In the genomic region with DNA sequence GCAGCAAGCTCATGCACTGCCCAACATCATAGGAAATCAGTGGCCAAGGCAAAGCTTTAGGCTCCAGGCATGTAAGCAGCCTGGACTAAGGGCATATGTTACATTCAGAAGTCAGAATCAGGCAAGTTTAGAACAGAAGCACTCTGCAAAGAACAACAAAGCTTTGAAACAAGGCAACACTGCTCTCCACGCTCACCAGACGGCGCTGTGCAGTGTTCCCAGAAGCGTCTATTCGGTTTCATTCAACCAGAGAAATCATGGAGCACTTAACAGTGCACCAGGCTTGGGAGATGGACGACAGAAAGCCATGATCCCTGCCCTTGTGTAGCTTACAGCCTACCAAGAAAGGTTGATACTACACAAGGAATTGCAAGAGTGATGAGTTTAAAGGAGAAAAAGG, we compare ENCODE assay signal across 8 cellular contexts.
DNase-seq lines count a peak whose midpoint lies in the region; ATAC-seq, FAIRE-seq and TF ChIP-seq lines count a peak whose summit lies in the region.

No MANE protein-coding gene starts in this region.

- CTCF ChIA-PET in HepG2 (lab: Yijun Ruan, JAX; ENCODE audit: low intra/inter-chr PET ratio, low total read pairs), result interaction anchor here (0.7 to 1.1 kb wide), 2 partner anchors 60 to 282 kb away, joined by 5 to 6 read pairs; no protein-coding TSS in a partner anchor

- H2AFZ ChIP-seq in Loucy (ENCODE audit: low read length) (no peak overlapping the region), HepG2 (ENCODE audit: low read length) (no peak overlapping the region)

- no peaks in the 10 kb centered on the region for H3F3A ChIP-seq in Loucy (ENCODE audit: low read depth)

- POLR2A ChIA-PET in HepG2 (lab: Yijun Ruan, JAX), result no interaction called here

- H3K27me3 ChIP-seq in Loucy (ENCODE audit: insufficient read depth, low read length, poor library complexity, severe bottlenecking) (no peaks in the 10 kb centered on the region), HepG2 (ENCODE audit: control insufficient read depth in 1 of 2, insufficient read depth in 2 of 2, low read length in 2 of 2) (peaks cover 0 to 2% of the 10 kb centered on the region in 2 experiments; a peak in 1 of 5 replicates)

- 0% methylated on average over 6 of the region's 6 CpGs for WGBS in HepG2 (ENCODE audit: low lambda C conversion rate)

- TF ChIP-seq POLR2A in HepG2 (IDR thresholded peaks at IDR 0.05; ENCODE audit: insufficient read depth in 1 of 2, low read depth in 2 of 2, low read length in 2 of 2), result no peak

- H3K9me2 ChIP-seq in Loucy (replicated peaks; ENCODE audit: low read depth, low read length), result no peaks in the 10 kb centered on the region

- peak; percentile 85 for ATAC-seq in HepG2
- no peak for ATAC-seq in HG03460 (IDR thresholded peaks at IDR 0.05; ENCODE audit: unreplicated experiment)

- H3K36me3 ChIP-seq in Loucy (ENCODE audit: insufficient read depth, low read length) (no peaks in the 10 kb centered on the region), HepG2 (replicated peaks in 1 of 2; ENCODE audit: control insufficient read depth in 1 of 2, insufficient read depth in 2 of 2, low read length in 2 of 2) (no peaks in the 10 kb centered on the region)

- H3K4me3 ChIP-seq in Loucy (ENCODE audit: low read length, poor library complexity, severe bottlenecking) (no peak overlapping the region), HepG2 (replicated peaks in 1 of 3; ENCODE audit: insufficient read depth in 1 of 3, low read depth in 2 of 3, low read length in 3 of 3) (no peak overlapping the region)

- H4K20me1 ChIP-seq in Loucy (ENCODE audit: insufficient read depth, low read length, poor library complexity, severe bottlenecking) (no peaks in the 10 kb centered on the region), HepG2 (ENCODE audit: insufficient read depth, low read length) (no peaks in the 10 kb centered on the region)

- no peak for TF ChIP-seq RAD21 in HepG2 (CRISPR knock-in tag; IDR thresholded peaks at IDR 0.05)

- H3K9me3 ChIP-seq in Loucy (ENCODE audit: insufficient read depth, low read depth, low read length), result no peaks in the 10 kb centered on the region
- H3K9me3 ChIP-seq in HepG2 (ENCODE audit: low read length), result no peaks in the 10 kb centered on the region

- H3K9ac ChIP-seq in Loucy (ENCODE audit: low read depth, low read length, poor library complexity, severe bottlenecking), result no peak overlapping the region
- no peak overlapping the region for H3K9ac ChIP-seq in HepG2 (ENCODE audit: insufficient read depth, low read depth, low read length)

- DNase-seq in SIG-M5 treated with dmso at 0.1 percent for 504 hours (lab: John Stamatoyannopoulos, UW; ENCODE audit: unreplicated experiment) (peak; percentile 3), SIG-M5 (lab: John Stamatoyannopoulos, UW) (no peak), astrocyte of the hippocampus (ENCODE audit: low read depth, low spot score) (peak; percentile 77), HepG2 (ENCODE audit: low spot score) (peak; percentile 34), NCI-H1694 treated with DMSO at 0.1 percent for 48 hours (lab: John Stamatoyannopoulos, UW) (no peak), T-helper 9 cell (no peak)

- intact Hi-C loops in HepG2 (cut with micrococcal nuclease; ENCODE audit: unreplicated experiment), result loop anchor here (5.0 kb wide), 1 partner anchor 280 kb away; no protein-coding TSS in a partner anchor

- BruUV-seq in HepG2 (replicated peaks; lab: Mats Ljungman, UMichigan), result no TSS peak

- no peak overlapping the region for H3K27ac ChIP-seq in HepG2 (ENCODE audit: extremely low read length, insufficient read depth, low read length)

- in situ Hi-C loops in HepG2 (cut with HindIII; ENCODE audit: extremely low pct_ligation_motif_present, low pct_unique_long_range_greater_than_20kb), result loop anchor here (10.0 kb wide), 1 partner anchor 278 kb away; no protein-coding TSS in a partner anchor

- H3K79me2 ChIP-seq in Loucy (ENCODE audit: insufficient read depth, low read length) (no peaks in the 10 kb centered on the region), HepG2 (ENCODE audit: insufficient read depth, low read length) (no peaks in the 10 kb centered on the region)

- peak; percentile 60 for TF ChIP-seq CTCF in Loucy (conservative IDR thresholded peaks at IDR 0.05; ENCODE audit: low read length)
- peak; percentile 72 for TF ChIP-seq CTCF in HepG2 (CRISPR knock-in tag; IDR thresholded peaks at IDR 0.05)

- TF ChIP-seq EP300 in HepG2 (IDR thresholded peaks at IDR 0.05; ENCODE audit: low read depth in 2 of 2, low read length in 2 of 2), result no peak
- no peak for TF ChIP-seq EP300 in HepG2 (CRISPR knock-in tag; IDR thresholded peaks at IDR 0.05; ENCODE audit: borderline replicate concordance)

- peak; percentile 75 for FAIRE-seq in HepG2 (lab: Jason Lieb, UNC)

- no peaks in the 10 kb centered on the region for H3K4me1 ChIP-seq in Loucy (ENCODE audit: insufficient read depth, low read length, poor library complexity, severe bottlenecking)
- H3K4me1 ChIP-seq in HepG2 (ENCODE audit: insufficient read depth, low read length), result no peaks in the 10 kb centered on the region

- H3K4me2 ChIP-seq in Loucy (ENCODE audit: low read depth, low read length, poor library complexity, severe bottlenecking) (no peak overlapping the region), HepG2 (ENCODE audit: low read depth, low read length) (no peak overlapping the region)

TF ChIP-seq in HepG2, 621 proteins besides CTCF, POLR2A, EP300 and RAD21:
- TF ChIP-seq SMC3 (IDR thresholded peaks at IDR 0.05; ENCODE audit: low read length), result peak; percentile 68; the same call in 1 of the 2 replicates
- peak; percentile 44 for TF ChIP-seq STAG1 (CRISPR knock-in tag; IDR thresholded peaks at IDR 0.05)
- 0 out of 2 replicates have a peak, but pooled peaks have one; percentile 19 for TF ChIP-seq ZNF12 (CRISPR knock-in tag; IDR thresholded peaks at IDR 0.05)
- peak; percentile 35 for TF ChIP-seq XRCC5 (optimal IDR thresholded peaks at IDR 0.05; ENCODE audit: low read length)
- TF ChIP-seq TRIM24 (CRISPR knock-in tag; IDR thresholded peaks at IDR 0.05), result no peak
- TF ChIP-seq, protein P1, sequence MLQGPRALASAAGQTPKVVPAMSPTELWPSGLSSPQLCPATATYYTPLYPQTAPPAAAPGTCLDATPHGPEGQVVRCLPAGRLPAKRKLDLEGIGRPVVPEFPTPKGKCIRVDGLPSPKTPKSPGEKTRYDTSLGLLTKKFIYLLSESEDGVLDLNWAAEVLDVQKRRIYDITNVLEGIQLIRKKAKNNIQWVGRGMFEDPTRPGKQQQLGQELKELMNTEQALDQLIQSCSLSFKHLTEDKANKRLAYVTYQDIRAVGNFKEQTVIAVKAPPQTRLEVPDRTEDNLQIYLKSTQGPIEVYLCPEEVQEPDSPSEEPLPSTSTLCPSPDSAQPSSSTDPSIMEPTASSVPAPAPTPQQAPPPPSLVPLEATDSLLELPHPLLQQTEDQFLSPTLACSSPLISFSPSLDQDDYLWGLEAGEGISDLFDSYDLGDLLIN (CRISPR knock-in tag; IDR thresholded peaks at IDR 0.05; ENCODE audit: borderline replicate concordance), result no peak
TF ChIP-seq in HepG2: peak in this region for 4.

Comparison
In these comparisons a context has a peak if more than half of its experiments do, and no peak if none do; other contexts are left out.
1. DNase-seq: peak in SIG-M5 treated with dmso at 0.1 percent for 504 hours (single experiment), astrocyte of the hippocampus (single experiment) and HepG2 (single experiment); none in SIG-M5 (single experiment), NCI-H1694 treated with DMSO at 0.1 percent for 48 hours (single experiment) and T-helper 9 cell (single experiment).